Comparison of ENCODE assay signal across 1 cellular context in genomic region chr5:103394676-103395075, GRCh38.
TF ChIP-seq lines count a peak whose summit lies in the region.

No MANE protein-coding gene starts in this region.

TF ChIP-seq in GM12878, 131 proteins besides CTCF, POLR2A, EP300 and RAD21:
- no peak for TF ChIP-seq REST (IDR thresholded peaks at IDR 0.05; ENCODE audit: low read depth, low read length)
- TF ChIP-seq BRCA1 (IDR thresholded peaks at IDR 0.05; ENCODE audit: low read depth, low read length): no peak
- TF ChIP-seq ATF7 (IDR thresholded peaks at IDR 0.05; ENCODE audit: low read depth): no peak
- TF ChIP-seq EGR1 (IDR thresholded peaks at IDR 0.05; ENCODE audit: borderline replicate concordance in 1 of 2, low read depth in 2 of 2, low read length in 2 of 2): no peak
- TF ChIP-seq MTA3 (IDR thresholded peaks at IDR 0.05; ENCODE audit: borderline replicate concordance, low read length): no peak
- no peak for TF ChIP-seq FOXM1 (IDR thresholded peaks at IDR 0.05; ENCODE audit: low read depth, low read length)
- no peak for TF ChIP-seq NR2C2 (IDR thresholded peaks at IDR 0.05; ENCODE audit: borderline replicate concordance, control insufficient read depth, insufficient read length, low read depth)
TF ChIP-seq in GM12878: peak in this region for 0.
